20 cellular contexts compared by ENCODE assay signal in genomic region chr19:46993622-46994021, GRCh38. TPM values are rescaled to one million over a fixed set of nuclear protein-coding genes. Genes with fewer than 3 reads are reported as not detected.
A peak's percentile ranks its signal among the peaks of the same experiment; 100 is the strongest.
DNase-seq lines count a peak whose midpoint lies in the region; ATAC-seq and TF ChIP-seq lines count a peak whose summit lies in the region.
"Had no signal": no experiment of that assay in that cellular context is flagged by ENCODE, and none has a peak within 500 bp of the region (broad histone marks: within the 10 kb centered on the region; RNA-seq: fewer than 3 reads in every experiment).

No MANE protein-coding gene starts in this region.

- CTCF ChIA-PET in RWPE1 (lab: Yijun Ruan, JAX) = interaction anchor here (0.6 to 1.0 kb wide), 2 partner anchors 136 to 355 kb away, joined by 3 to 4 read pairs; no protein-coding TSS in a partner anchor

- POLR2A ChIA-PET in RWPE1 (lab: Yijun Ruan, JAX; ENCODE audit: low non-redundant PET) = no interaction called here

- H3K27me3 ChIP-seq in lung (ENCODE audit: control insufficient read depth, insufficient read depth) = no peaks in the 10 kb centered on the region
- no peaks in the 10 kb centered on the region for H3K27me3 ChIP-seq in spleen (replicated peaks in 1 of 7)

- no peak overlapping the region for H3K4me3 Mint-ChIP-seq in brain
- H3K4me3 Mint-ChIP-seq: B cell; CD4-positive, CD25-positive, alpha-beta regulatory T cell; IgD-negative memory B cell had no signal

- intact Hi-C loops in spleen (cut with DNase I; ENCODE audit: low total_unique reads) = no loop called here

- H3K4me1 ChIP-seq in lung (ENCODE audit: control insufficient read depth in 2 of 2, insufficient read depth in 2 of 2, low read length in 2 of 2) (peaks cover 3 to 11% of the 10 kb centered on the region in 2 donors), spleen (peaks cover 18 to 60% (median 37%) of the 10 kb centered on the region in 6 donors)

- peaks cover 21% of the 10 kb centered on the region for H3K36me3 Mint-ChIP-seq in brain
- H3K36me3 Mint-ChIP-seq: IgD-negative memory B cell had no signal

- TF ChIP-seq POLR2A in spleen (IDR thresholded peaks at IDR 0.05) = no peak

- WGBS in lung, 2 donors = 91% methylated on average over 7 of the region's 7 CpGs
- 74 to 92% (median 85%) methylated on average over 7 of the region's 7 CpGs for WGBS in spleen, 5 donors

- H3K27ac ChIP-seq in RWPE1 (peak overlapping the region; percentile 17), lung (ENCODE audit: low read depth in 1 of 2, low read length in 1 of 2) (peak overlapping the region; percentile 12 to 43), spleen (peak overlapping the region in 7 of 8 donors; percentile 28 to 80 (median 72))
- H3K27ac ChIP-seq: PC-9 had no signal

- peaks cover 21% of the 10 kb centered on the region for H3K4me1 Mint-ChIP-seq in brain

- TF ChIP-seq CTCF in RWPE1 (conservative IDR thresholded peaks at IDR 0.05; ENCODE audit: low read depth) = no peak
- TF ChIP-seq CTCF in brain (conservative IDR thresholded peaks at IDR 0.05) = no peak
- no peak for TF ChIP-seq CTCF in lung (IDR thresholded peaks at IDR 0.05; ENCODE audit: control extremely low read depth, extremely low read depth)
- TF ChIP-seq CTCF in spleen (IDR thresholded peaks at IDR 0.05 in 8 of 11, conservative IDR thresholded peaks at IDR 0.05 in 3 of 11) = no peak

- H3K36me3 ChIP-seq in lung (ENCODE audit: control insufficient read depth in 2 of 2, insufficient read depth in 2 of 2, low read length in 2 of 2) = peaks cover 0 to 42% of the 10 kb centered on the region in 2 donors
- H3K36me3 ChIP-seq in spleen = peaks cover 0 to 96% (median 57%) of the 10 kb centered on the region in 6 donors

- H3K27ac Mint-ChIP-seq in brain = peak overlapping the region in 3 of 5 experiments; percentile 30 to 69 (median 54)
- H3K27ac Mint-ChIP-seq: B cell; CD4-positive, CD25-positive, alpha-beta regulatory T cell; IgD-negative memory B cell had no signal

- no peak for DNase-seq in RWPE1 (ENCODE audit: low spot score)
- no peak for DNase-seq in lung (ENCODE audit: low spot score)
- no peak for DNase-seq in spleen
- no peak for DNase-seq in cerebellum (ENCODE audit: low spot score)
- DNase-seq in activated CD4-positive, alpha-beta T cell treated with anti-CD3 and anti-CD28 coated beads for 48 hours = no peak
- DNase-seq: CD4-positive, CD25-positive, alpha-beta regulatory T cell; EL; H7; Kasumi-1; NCI-H1105; NCI-H1694; NCI-H2107; NCI-H2227 treated with DMSO at 0.1 percent for 48 hours; NCI-H524; PC-9 had no signal

- ATAC-seq in lung (ENCODE audit: insufficient read depth, low FRiP score) (no peak), GM21717 (IDR thresholded peaks at IDR 0.05; ENCODE audit: unreplicated experiment) (no peak)

- no peaks in the 10 kb centered on the region for H3K27me3 Mint-ChIP-seq in brain
- H3K27me3 Mint-ChIP-seq: B cell; CD4-positive, CD25-positive, alpha-beta regulatory T cell; IgD-negative memory B cell had no signal

- H3K4me3 ChIP-seq in lung (no peak overlapping the region), spleen (no peak overlapping the region)
- H3K4me3 ChIP-seq: PC-9 had no signal

- H3K9me3 Mint-ChIP-seq in brain = no peaks in the 10 kb centered on the region
- H3K9me3 Mint-ChIP-seq: CD4-positive, CD25-positive, alpha-beta regulatory T cell; IgD-negative memory B cell had no signal

- H3K9me3 ChIP-seq in lung (ENCODE audit: control insufficient read depth in 2 of 2, insufficient read depth in 1 of 2, low read length in 1 of 2) = no peaks in the 10 kb centered on the region
- H3K9me3 ChIP-seq in spleen = no peaks in the 10 kb centered on the region

RNA-seq across cellular contexts. Expression of gene NPAS1, which starts 26.0 kb away (rescaled TPM):
- polyA plus RNA-seq in brain (ENCODE audit: insufficient read depth, low read depth, low replicate concordance) (6.0 TPM), lung (1 to 10 TPM in 1 of 2 donors, under 1 TPM in 1; 0.35 to 1.2 TPM), spleen (1 to 10 TPM; 2.1 to 6.3 (median 3.9) TPM)
- total RNA-seq in lung (1 to 10 TPM in 1 of 2 donors, under 1 TPM in 1; 0.31 to 1.0 TPM), spleen (1 to 10 TPM in 6 of 7 donors, under 1 TPM in 1; 0.85 to 5.3 (median 1.6) TPM), cerebellum (0.36 TPM)
- total RNA-seq: HT-29 had no signal

RNA-seq across cellular contexts. Expression of gene TMEM160, which starts 54.8 kb away (rescaled TPM):
- 53.6 TPM for polyA plus RNA-seq in brain (ENCODE audit: insufficient read depth, low read depth, low replicate concordance)
- 10 to 100 TPM; 12.4 to 42.4 TPM for total RNA-seq in lung
- polyA plus RNA-seq in lung = 10 to 100 TPM; 10.1 to 54.4 TPM
- total RNA-seq in spleen = 10 to 100 TPM; 23.6 to 31.0 (median 26.3) TPM
- 10 to 100 TPM in 2 of 3 donors, 1 to 10 TPM in 1; 7.4 to 20.5 (median 10.1) TPM for polyA plus RNA-seq in spleen
- total RNA-seq in cerebellum = 12.2 TPM

Comparison
In these comparisons a context has a peak if more than half of its experiments do, and no peak if none do; other contexts are left out.
1. H3K27ac ChIP-seq: peak in every context shown above with its lines; median percentile 72 in spleen; 28 in lung; 17 in RWPE1.